Comparison of ENCODE assay signal across 22 cellular contexts in the genomic region with DNA sequence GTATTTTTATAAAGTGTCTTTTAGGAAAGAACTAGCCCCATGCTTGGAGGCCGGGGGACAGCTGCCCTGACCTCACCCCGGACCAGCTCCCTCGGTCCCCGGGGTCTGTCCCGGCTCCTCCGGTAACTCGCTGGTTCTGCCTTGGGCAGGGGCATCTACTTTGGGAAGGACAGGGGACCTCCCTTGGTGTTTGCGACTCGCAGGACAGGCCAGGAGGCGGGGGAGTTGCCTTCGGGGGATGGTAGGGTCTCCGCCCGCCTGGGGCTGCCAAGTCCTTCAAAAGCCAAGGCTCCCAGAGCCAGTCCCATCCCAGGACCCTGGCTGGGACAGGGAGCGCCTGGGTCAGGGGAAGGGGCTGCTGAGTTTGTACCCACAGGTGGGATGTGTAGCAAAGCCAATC.
A peak's percentile ranks its signal among the peaks of the same experiment; 100 is the strongest.
DNase-seq lines count a peak whose midpoint lies in the region; ATAC-seq and TF ChIP-seq lines count a peak whose summit lies in the region.
"Had no signal": no experiment of that assay in that cellular context is flagged by ENCODE, and none has a peak within 500 bp of the region (broad histone marks: within the 10 kb centered on the region; RNA-seq: fewer than 3 reads in every experiment).

No MANE protein-coding gene starts in this region.

- no peaks in the 10 kb centered on the region for H3K4me1 Mint-ChIP-seq in activated CD4-positive, alpha-beta T cell treated with anti-CD3 and anti-CD28 coated beads, Interleukin-2, amount 10 ng/mL, durations not matched to agents 7 days and 5 days
- H3K4me1 Mint-ChIP-seq: immature natural killer cell; stimulated activated effector memory CD8-positive, alpha-beta T cell treated with anti-CD3 and anti-CD28 coated beads, Interleukin-12 subunit alpha, Interleukin-12 subunit beta, amount 100 ng/mL, for 72 hours had no signal

- H3K27ac Mint-ChIP-seq in activated CD4-positive, alpha-beta T cell treated with anti-CD3 and anti-CD28 coated beads, Interleukin-2, amount 10 ng/mL, durations not matched to agents 7 days and 5 days: no peak overlapping the region
- H3K27ac Mint-ChIP-seq: activated CD8-positive, alpha-beta T cell treated with anti-CD3 and anti-CD28 coated beads, Interleukin-2, amount 10 ng/mL, durations not matched to agents 7 days and 5 days; immature natural killer cell; natural killer cell; stimulated activated effector memory CD8-positive, alpha-beta T cell treated with anti-CD3 and anti-CD28 coated beads, Interleukin-12 subunit alpha, Interleukin-12 subunit beta, amount 100 ng/mL, for 72 hours; T-helper 17 cell had no signal

- ATAC-seq in upper lobe of right lung: no peak
- ATAC-seq: activated CD8-positive, alpha-beta T cell treated with anti-CD3 and anti-CD28 coated beads, Interleukin-2, amount 10 ng/mL, durations not matched to agents 7 days and 5 days; natural killer cell; stimulated activated effector memory CD8-positive, alpha-beta T cell treated with anti-CD3 and anti-CD28 coated beads, Interleukin-12 subunit alpha, Interleukin-12 subunit beta, amount 100 ng/mL, for 72 hours; T-helper 17 cell had no signal

- intact Hi-C loops in upper lobe of right lung (cut with DNase I): no loop called here

- H3K9ac ChIP-seq in HUES64 (ENCODE audit: low read depth, low read length): no peak overlapping the region

- CTCF ChIA-PET in HEK293T (lab: Yijun Ruan, JAX): no interaction called here
- CTCF ChIA-PET in activated CD4-positive, alpha-beta T cell treated with anti-CD3 and anti-CD28 coated beads, Interleukin-2, amount 10 ng/mL, durations not matched to agents 7 days and 5 days (lab: Charles Lee): interaction anchor here (0.6 kb wide), 2 partner anchors 132 to 276 kb away, joined by 3 to 4 read pairs; no protein-coding TSS in a partner anchor

- H3K27ac ChIP-seq in HUES64 (ENCODE audit: low read depth, low read length): peak overlapping the region; percentile 70; the same call in 1 of the 2 replicates
- peak overlapping the region; percentile 1 for H3K27ac ChIP-seq in ectodermal cell (ENCODE audit: insufficient read depth, low read depth, low read length, poor library complexity, severe bottlenecking)
- no peak overlapping the region for H3K27ac ChIP-seq in osteoblast (ENCODE audit: low read depth, low read length)
- peak overlapping the region; percentile 36 for H3K27ac ChIP-seq in upper lobe of right lung
- H3K27ac ChIP-seq: epithelial cell of prostate had no signal

- H3K36me3 Mint-ChIP-seq in activated CD4-positive, alpha-beta T cell treated with anti-CD3 and anti-CD28 coated beads, Interleukin-2, amount 10 ng/mL, durations not matched to agents 7 days and 5 days (ENCODE audit: low read depth): no peaks in the 10 kb centered on the region
- H3K36me3 Mint-ChIP-seq: brain, natural killer cell had no signal

- POLR2A ChIA-PET in HEK293T (lab: Yijun Ruan, JAX): no interaction called here
- POLR2A ChIA-PET in activated CD4-positive, alpha-beta T cell treated with anti-CD3 and anti-CD28 coated beads, Interleukin-2, amount 10 ng/mL, durations not matched to agents 7 days and 5 days (lab: Charles Lee): no interaction called here

- no peak overlapping the region for H3K4me2 ChIP-seq in osteoblast (ENCODE audit: insufficient read depth, low read length)

- no peak overlapping the region for H2AFZ ChIP-seq in osteoblast (ENCODE audit: low read length)

- no peak overlapping the region for H3K4me3 Mint-ChIP-seq in activated CD4-positive, alpha-beta T cell treated with anti-CD3 and anti-CD28 coated beads, Interleukin-2, amount 10 ng/mL, durations not matched to agents 7 days and 5 days
- H3K4me3 Mint-ChIP-seq: activated CD8-positive, alpha-beta T cell treated with anti-CD3 and anti-CD28 coated beads, Interleukin-2, amount 10 ng/mL, durations not matched to agents 7 days and 5 days; brain; dendritic cell treated with granulocyte-macrophage colony-stimulating factor and Interleukin-4, amounts not matched to agents 40 ng/mL and 50 ng/mL, for 4 days; immature natural killer cell; natural killer cell; stimulated activated effector memory CD8-positive, alpha-beta T cell treated with anti-CD3 and anti-CD28 coated beads, Interleukin-12 subunit alpha, Interleukin-12 subunit beta, amount 100 ng/mL, for 72 hours; T-helper 17 cell had no signal

- DNase-seq in osteoblast (ENCODE audit: insufficient read length, low spot score, missing footprints) (peak; percentile 81), upper lobe of right lung (peak; percentile 59), HEK293T (ENCODE audit: extremely low spot score) (no peak), SIG-M5 (lab: John Stamatoyannopoulos, UW) (no peak)
- DNase-seq in activated CD4-positive, alpha-beta T cell treated with anti-CD3 and anti-CD28 coated beads, Interleukin-2, amount 10 ng/mL, durations not matched to agents 7 days and 5 days: no peak
- DNase-seq: activated CD8-positive, alpha-beta T cell treated with anti-CD3 and anti-CD28 coated beads, Interleukin-2, amount 10 ng/mL, durations not matched to agents 7 days and 5 days; activated T-cell treated with anti-CD3 and anti-CD28 coated beads, Interleukin-2, amount 50 U/mL, for 48 hours; immature natural killer cell; Kasumi-1; natural killer cell; NCI-H1092 treated with DMSO at 0.1 percent for 48 hours; NCI-H526; SHP77 treated with DMSO at 0.1 percent for 48 hours; stimulated activated CD4-positive, alpha-beta T cell treated with anti-CD3 and anti-CD28 coated beads, Interleukin-15, amount 100 ng/mL, for 24 hours; T-helper 17 cell had no signal

- H3K36me3 ChIP-seq in HUES64 (ENCODE audit: insufficient read depth, low read length) (no peaks in the 10 kb centered on the region), ectodermal cell (ENCODE audit: control insufficient read depth, insufficient read depth, low read length) (no peaks in the 10 kb centered on the region), osteoblast (ENCODE audit: insufficient read depth, low read length) (no peaks in the 10 kb centered on the region), upper lobe of right lung (peaks cover 6% of the 10 kb centered on the region)

- H3K9me3 Mint-ChIP-seq in activated CD4-positive, alpha-beta T cell treated with anti-CD3 and anti-CD28 coated beads, Interleukin-2, amount 10 ng/mL, durations not matched to agents 7 days and 5 days: no peaks in the 10 kb centered on the region
- H3K9me3 Mint-ChIP-seq: brain; dendritic cell treated with granulocyte-macrophage colony-stimulating factor and Interleukin-4, amounts not matched to agents 40 ng/mL and 50 ng/mL, for 4 days; immature natural killer cell; natural killer cell; stimulated activated effector memory CD8-positive, alpha-beta T cell treated with anti-CD3 and anti-CD28 coated beads, Interleukin-12 subunit alpha, Interleukin-12 subunit beta, amount 100 ng/mL, for 72 hours had no signal

- peaks cover 4% of the 10 kb centered on the region for H3K27me3 Mint-ChIP-seq in activated CD4-positive, alpha-beta T cell treated with anti-CD3 and anti-CD28 coated beads, Interleukin-2, amount 10 ng/mL, durations not matched to agents 7 days and 5 days
- H3K27me3 Mint-ChIP-seq: brain, T-helper 17 cell had no signal

- no peak for TF ChIP-seq CTCF in osteoblast (IDR thresholded peaks at IDR 0.05; ENCODE audit: extremely low read depth, low read depth, low read length)
- no peak for TF ChIP-seq CTCF in upper lobe of right lung (IDR thresholded peaks at IDR 0.05)

- H3K4me3 ChIP-seq in HUES64 (ENCODE audit: low read length) (no peak overlapping the region), ectodermal cell (ENCODE audit: insufficient read depth, low read depth, low read length) (no peak overlapping the region), osteoblast (ENCODE audit: insufficient read depth, low read length) (no peak overlapping the region), upper lobe of right lung (no peak overlapping the region)
- H3K4me3 ChIP-seq: BLaER1 treated with 17β-estradiol and CSF1 and Interleukin-3, amounts not matched to agents 10 nM and 100 nM had no signal

- H3K4me1 ChIP-seq in HUES64 (ENCODE audit: insufficient read depth, low read length): peaks cover 16% of the 10 kb centered on the region
- peaks cover 27% of the 10 kb centered on the region for H3K4me1 ChIP-seq in ectodermal cell (ENCODE audit: control insufficient read depth, insufficient read depth, low read length)
- H3K4me1 ChIP-seq in osteoblast (ENCODE audit: insufficient read depth, low read length): peaks cover 21% of the 10 kb centered on the region
- peaks cover 19% of the 10 kb centered on the region for H3K4me1 ChIP-seq in upper lobe of right lung

- H3K27me3 ChIP-seq in HUES64 (ENCODE audit: insufficient read depth, low read length) (peaks cover 9% of the 10 kb centered on the region), ectodermal cell (ENCODE audit: control insufficient read depth, insufficient read depth, low read length, poor library complexity, severe bottlenecking) (peaks cover 7% of the 10 kb centered on the region), osteoblast (ENCODE audit: insufficient read depth, low read length) (peaks cover 8% of the 10 kb centered on the region), upper lobe of right lung (no peaks in the 10 kb centered on the region)

- H3K79me2 ChIP-seq in osteoblast (ENCODE audit: insufficient read depth, low read length): no peaks in the 10 kb centered on the region

- no peaks in the 10 kb centered on the region for H4K20me1 ChIP-seq in osteoblast (ENCODE audit: insufficient read depth, low read length)

- no peaks in the 10 kb centered on the region for H3K9me3 ChIP-seq in HUES64 (ENCODE audit: insufficient read depth, low read depth, low read length)
- no peaks in the 10 kb centered on the region for H3K9me3 ChIP-seq in ectodermal cell (ENCODE audit: control insufficient read depth, low read length)
- no peaks in the 10 kb centered on the region for H3K9me3 ChIP-seq in osteoblast (ENCODE audit: low read depth, low read length)
- H3K9me3 ChIP-seq in upper lobe of right lung: no peaks in the 10 kb centered on the region
- H3K9me3 ChIP-seq: BLaER1 treated with 17β-estradiol and CSF1 and Interleukin-3, amounts not matched to agents 10 nM and 100 nM had no signal

- WGBS in HUES64: 45% methylated on average over 14 of the region's 14 CpGs
- 25 to 29% methylated on average over 14 of the region's 14 CpGs for WGBS in ectodermal cell, 2 experiments

TF ChIP-seq in HEK293T, 16 proteins besides CTCF, POLR2A, EP300 and RAD21:
- TF ChIP-seq SP1 (IDR thresholded peaks at IDR 0.05) (no peak), ARNT (IDR thresholded peaks at IDR 0.05) (no peak), FOXK2 (IDR thresholded peaks at IDR 0.05) (no peak), FOXA1 (IDR thresholded peaks at IDR 0.05) (no peak), LEF1 (IDR thresholded peaks at IDR 0.05; ENCODE audit: borderline replicate concordance) (no peak), L3MBTL2 (conservative IDR thresholded peaks at IDR 0.05) (no peak), HDGF (IDR thresholded peaks at IDR 0.05; ENCODE audit: borderline replicate concordance) (no peak), TARDBP (IDR thresholded peaks at IDR 0.05) (no peak), ZNF384 (IDR thresholded peaks at IDR 0.05) (no peak)

Comparison
In these comparisons a context has a peak if more than half of its experiments do, and no peak if none do; other contexts are left out.
1. DNase-seq: peak in osteoblast (single experiment) and upper lobe of right lung (single experiment); none in HEK293T (single experiment), SIG-M5 (single experiment) and activated CD4-positive, alpha-beta T cell treated with anti-CD3 and anti-CD28 coated beads, Interleukin-2, amount 10 ng/mL, durations not matched to agents 7 days and 5 days (single experiment).